8 cellular contexts compared by ENCODE assay signal in the genomic region with DNA sequence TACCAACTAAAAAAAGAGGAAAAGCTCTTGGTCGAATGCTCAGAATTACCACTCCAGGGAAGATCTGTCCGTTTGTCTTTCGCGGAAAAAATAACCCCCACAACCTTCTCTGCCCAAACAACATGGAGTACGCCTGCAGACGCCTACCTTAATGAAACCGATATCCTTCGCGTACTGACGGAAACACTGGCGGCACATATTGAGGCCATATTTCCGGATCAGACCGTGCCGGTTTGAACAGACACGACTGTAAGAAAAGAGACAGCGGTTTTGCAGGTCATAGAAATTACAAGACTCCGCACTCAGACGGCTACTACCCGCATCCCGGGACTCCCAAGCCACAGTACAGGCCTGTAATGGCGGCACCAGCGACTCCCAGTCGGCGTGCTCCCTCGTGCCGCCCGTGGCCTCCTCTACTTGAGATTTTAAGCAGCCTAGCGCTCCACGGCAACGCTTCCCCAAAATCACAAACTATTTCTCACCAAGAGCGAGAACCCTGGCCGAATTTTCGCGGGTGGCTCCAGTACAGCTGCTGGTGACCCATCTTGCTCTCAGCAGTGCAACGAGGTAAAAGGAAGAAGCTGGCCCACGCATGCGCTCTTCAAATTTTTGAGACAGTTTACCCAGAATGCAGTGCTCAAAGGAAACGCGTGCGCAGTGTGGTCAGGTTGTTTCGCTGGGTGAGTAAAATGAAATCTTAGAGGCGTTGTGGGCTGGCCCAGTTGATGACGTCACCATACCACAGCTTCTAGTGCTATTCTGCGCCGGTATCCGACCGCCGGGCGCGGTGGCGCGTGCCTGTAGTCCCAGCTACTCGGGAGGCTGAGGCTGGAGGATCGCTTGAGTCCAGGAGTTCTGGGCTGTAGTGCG. TPM values are rescaled to one million over a fixed set of nuclear protein-coding genes. Genes with fewer than 3 reads are reported as not detected.
DNase-seq lines count a peak whose midpoint lies in the region; ATAC-seq lines count a peak whose summit lies in the region.

Gene RPS29 (minus strand): TSS at position 578 of the 870 bp plus-strand sequence. CDS start 34 bp downstream, at position 544.

- H3K27ac ChIP-seq in mesenchymal stem cell (ENCODE audit: low read length, poor library complexity, severe bottlenecking): peak within 1 kb of the TSS; percentile 75

- peak within 1 kb of the TSS; percentile 58 to 90 for H3K18ac ChIP-seq in mesenchymal stem cell (ENCODE audit: low read depth in 1 of 2, low read length in 2 of 2)

- peak within 1 kb of the TSS; percentile 62 for H3K4me2 ChIP-seq in mesenchymal stem cell (ENCODE audit: low read length, poor library complexity, severe bottlenecking)

- peak; percentile 99 for DNase-seq in COLO829 (ENCODE audit: low spot score)
- DNase-seq in HUDEP-2 (lab: John Stamatoyannopoulos, UW; ENCODE audit: unreplicated experiment in 76 of 76): peak; percentile 79 to 99 (median 96)
- peak; percentile 92 for DNase-seq in NT2/D1 (ENCODE audit: low read depth, low spot score)
- peak; percentile 99 for DNase-seq in activated CD8-positive, alpha-beta memory T cell treated with anti-CD3 and anti-CD28 coated beads, Interleukin-2, amount 10 ng/mL, durations not matched to agents 7 days and 5 days
- DNase-seq in mesenchymal stem cell: peak; percentile 99
- DNase-seq in stimulated activated CD8-positive, alpha-beta memory T cell treated with anti-CD3 and anti-CD28 coated beads, Interleukin-12 subunit alpha, Interleukin-12 subunit beta, amount 100 ng/mL, for 4 hours (ENCODE audit: low read depth): peak; percentile 97

- H3K79me1 ChIP-seq in mesenchymal stem cell (replicated peaks; ENCODE audit: low read length, poor library complexity, severe bottlenecking): no peaks in the 10 kb centered on the region

- H3K9me3 ChIP-seq in NT2/D1 (ENCODE audit: insufficient read depth, low read length): no peaks in the 10 kb centered on the region
- no peaks in the 10 kb centered on the region for H3K9me3 ChIP-seq in endocrine pancreas (ENCODE audit: control insufficient read depth, low read length)
- no peaks in the 10 kb centered on the region for H3K9me3 ChIP-seq in mesenchymal stem cell (ENCODE audit: control insufficient read depth, low read length)

- no peak within 1 kb of the TSS for H2AFZ ChIP-seq in mesenchymal stem cell (ENCODE audit: low read depth, low read length)

- no peaks in the 10 kb centered on the region for H3K27me3 Mint-ChIP-seq in activated CD8-positive, alpha-beta memory T cell treated with anti-CD3 and anti-CD28 coated beads, Interleukin-2, amount 10 ng/mL, durations not matched to agents 7 days and 5 days

- H2BK15ac ChIP-seq in mesenchymal stem cell (ENCODE audit: low read depth, poor library complexity, severe bottlenecking): peak within 1 kb of the TSS; percentile 82

- peak within 1 kb of the TSS; percentile 89 for H3K4me3 Mint-ChIP-seq in activated CD8-positive, alpha-beta memory T cell treated with anti-CD3 and anti-CD28 coated beads, Interleukin-2, amount 10 ng/mL, durations not matched to agents 7 days and 5 days

- no peak within 1 kb of the TSS for H2AK5ac ChIP-seq in mesenchymal stem cell (ENCODE audit: low read length, severe bottlenecking)

- H3K9ac ChIP-seq in NT2/D1 (ENCODE audit: insufficient read length, low read depth): peak within 1 kb of the TSS; percentile 96
- H3K9ac ChIP-seq in endocrine pancreas (ENCODE audit: control insufficient read depth, insufficient read depth, low read length): peak within 1 kb of the TSS; percentile 78
- peak within 1 kb of the TSS; percentile 96 for H3K9ac ChIP-seq in mesenchymal stem cell (ENCODE audit: low read length)

- CTCF ChIA-PET in activated CD8-positive, alpha-beta memory T cell treated with anti-CD3 and anti-CD28 coated beads, Interleukin-2, amount 10 ng/mL, durations not matched to agents 7 days and 5 days (lab: Charles Lee): interaction anchor here (0.9 to 4.6 kb wide), 15 partner anchors 11 to 276 kb away, joined by 3 to 78 read pairs (median 4); partner anchors contain the start of genes DNAAF2, LRR1, MGAT2 and RPL36AL

- peaks cover 38% of the 10 kb centered on the region for H3K4me1 Mint-ChIP-seq in activated CD8-positive, alpha-beta memory T cell treated with anti-CD3 and anti-CD28 coated beads, Interleukin-2, amount 10 ng/mL, durations not matched to agents 7 days and 5 days

- H2BK120ac ChIP-seq in mesenchymal stem cell (ENCODE audit: low read depth, low read length): no peak within 1 kb of the TSS

- peak; percentile 85 for ATAC-seq in GM21381 (IDR thresholded peaks at IDR 0.05; ENCODE audit: unreplicated experiment)
- peak; percentile 87 for ATAC-seq in activated CD8-positive, alpha-beta memory T cell treated with anti-CD3 and anti-CD28 coated beads, Interleukin-2, amount 10 ng/mL, durations not matched to agents 7 days and 5 days

- peak within 1 kb of the TSS; percentile 64 to 79 for H3K4ac ChIP-seq in mesenchymal stem cell (ENCODE audit: low read depth in 1 of 2, low read length in 2 of 2)

- peaks cover 46% of the 10 kb centered on the region for H3K36me3 ChIP-seq in NT2/D1 (ENCODE audit: insufficient read depth, insufficient read length, low read length)
- no peaks in the 10 kb centered on the region for H3K36me3 ChIP-seq in endocrine pancreas (ENCODE audit: control insufficient read depth, insufficient read depth, low read length)
- peaks cover 13 to 35% of the 10 kb centered on the region in 2 experiments for H3K36me3 ChIP-seq in mesenchymal stem cell (ENCODE audit: control insufficient read depth in 1 of 2, insufficient read depth in 2 of 2, low read depth in 1 of 2, low read length in 2 of 2)

- H3K4me1 ChIP-seq in NT2/D1 (ENCODE audit: insufficient read depth, insufficient read length) (peaks cover 2% of the 10 kb centered on the region), endocrine pancreas (ENCODE audit: control insufficient read depth, insufficient read depth, low read length) (peaks cover 4% of the 10 kb centered on the region), mesenchymal stem cell (ENCODE audit: control insufficient read depth, insufficient read depth, low read depth, low read length) (peaks cover 8% of the 10 kb centered on the region)

- no peaks in the 10 kb centered on the region for H3K9me3 Mint-ChIP-seq in activated CD8-positive, alpha-beta memory T cell treated with anti-CD3 and anti-CD28 coated beads, Interleukin-2, amount 10 ng/mL, durations not matched to agents 7 days and 5 days (ENCODE audit: low read depth)

- peak within 1 kb of the TSS; percentile 99 for H3K27ac Mint-ChIP-seq in activated CD8-positive, alpha-beta memory T cell treated with anti-CD3 and anti-CD28 coated beads, Interleukin-2, amount 10 ng/mL, durations not matched to agents 7 days and 5 days

- peak within 1 kb of the TSS; percentile 80 for H4K91ac ChIP-seq in mesenchymal stem cell (ENCODE audit: low read length)

- H3K4me3 ChIP-seq in NT2/D1 (ENCODE audit: insufficient read length, low read depth) (peak within 1 kb of the TSS; percentile 93), endocrine pancreas (ENCODE audit: control insufficient read depth, insufficient read depth, low read length) (peak within 1 kb of the TSS; percentile 99), mesenchymal stem cell (ENCODE audit: insufficient read depth in 1 of 2, low read depth in 1 of 2, low read length in 2 of 2) (peak within 1 kb of the TSS; percentile 72 to 89)

- peak within 1 kb of the TSS; percentile 45 for H4K8ac ChIP-seq in mesenchymal stem cell (ENCODE audit: low read length)

- H3K14ac ChIP-seq in mesenchymal stem cell (ENCODE audit: low read length in 2 of 2): peak within 1 kb of the TSS in 1 of 2 experiments; percentile 76

- H3K27me3 ChIP-seq in NT2/D1 (ENCODE audit: insufficient read depth, insufficient read length): no peaks in the 10 kb centered on the region
- H3K27me3 ChIP-seq in endocrine pancreas (ENCODE audit: control insufficient read depth, insufficient read depth, low read length): no peaks in the 10 kb centered on the region
- H3K27me3 ChIP-seq in mesenchymal stem cell (ENCODE audit: control insufficient read depth in 1 of 2, insufficient read depth in 1 of 2, low read length in 2 of 2): no peaks in the 10 kb centered on the region

- H2BK5ac ChIP-seq in mesenchymal stem cell (ENCODE audit: low read depth, low read length, poor library complexity, severe bottlenecking): no peak within 1 kb of the TSS

- H3K23ac ChIP-seq in mesenchymal stem cell (ENCODE audit: low read length in 2 of 2): no peak within 1 kb of the TSS

- H2BK12ac ChIP-seq in mesenchymal stem cell (ENCODE audit: low read length in 2 of 2): no peak within 1 kb of the TSS

- WGBS in mesenchymal stem cell: under 1% methylated on average over 43 of the region's 55 CpGs

- peaks cover 46% of the 10 kb centered on the region for H3K36me3 Mint-ChIP-seq in activated CD8-positive, alpha-beta memory T cell treated with anti-CD3 and anti-CD28 coated beads, Interleukin-2, amount 10 ng/mL, durations not matched to agents 7 days and 5 days

RNA-seq across cellular contexts. Expression of gene RPS29, which starts in this region (rescaled TPM):
- total RNA-seq in activated CD8-positive, alpha-beta memory T cell treated with anti-CD3 and anti-CD28 coated beads, Interleukin-2, amount 10 ng/mL, durations not matched to agents 7 days and 5 days: 1,000 to 10,000 TPM; 1,378 to 1,419 TPM
- 12,280 TPM for polyA plus RNA-seq in mesenchymal stem cell (2013, experiment 1 of 2)
- polyA plus RNA-seq in mesenchymal stem cell (2013, experiment 2 of 2): 12,284 TPM

Comparison
In these comparisons a context has a peak if more than half of its experiments do, and no peak if none do; other contexts are left out.
1. Peak in every context shown above with its lines: DNase-seq, ATAC-seq, H3K4me3 ChIP-seq and H3K27ac ChIP-seq.